18 cellular contexts compared by ENCODE assay signal in genomic region chr5:96522635-96523355, GRCh38.
DNase-seq lines count a peak whose midpoint lies in the region; ATAC-seq and TF ChIP-seq lines count a peak whose summit lies in the region.
"Had no signal": no experiment of that assay in that cellular context is flagged by ENCODE, and none has a peak within 500 bp of the region (broad histone marks: within the 10 kb centered on the region; RNA-seq: fewer than 3 reads in every experiment).

No MANE protein-coding gene starts in this region.

- H4K8ac ChIP-seq in IMR-90 (ENCODE audit: low read depth in 2 of 2, low read length in 2 of 2) (no peak overlapping the region), mesendoderm (ENCODE audit: low read depth, low read length) (no peak overlapping the region)

- H3K27ac ChIP-seq in IMR-90 (ENCODE audit: insufficient read depth, low read length) (no peak overlapping the region), fibroblast of lung (ENCODE audit: insufficient read depth, low read length) (no peak overlapping the region), mesendoderm (ENCODE audit: low read depth, low read length) (no peak overlapping the region), brain microvascular endothelial cell (no peak overlapping the region)

- H3K9ac ChIP-seq in IMR-90 (ENCODE audit: low read depth, low read length) (no peak overlapping the region), fibroblast of lung (ENCODE audit: insufficient read depth, low read length) (no peak overlapping the region), mesendoderm (ENCODE audit: low read length) (no peak overlapping the region)

- no peak overlapping the region for H3K14ac ChIP-seq in IMR-90 (replicated peaks; ENCODE audit: low read depth, low read length)

- no peak overlapping the region for H4K91ac ChIP-seq in IMR-90 (ENCODE audit: insufficient read depth, low read depth, low read length)

- no peaks in the 10 kb centered on the region for H3K27me3 ChIP-seq in IMR-90 (ENCODE audit: control insufficient read depth, insufficient read depth, low read length)
- peaks cover 3% of the 10 kb centered on the region for H3K27me3 ChIP-seq in fibroblast of lung (ENCODE audit: control insufficient read depth, insufficient read depth, low read length)
- H3K27me3 ChIP-seq in mesendoderm (ENCODE audit: insufficient read depth, low read length, poor library complexity): no peaks in the 10 kb centered on the region
- H3K27me3 ChIP-seq in HAP-1 (ENCODE audit: low read depth): no peaks in the 10 kb centered on the region
- no peaks in the 10 kb centered on the region for H3K27me3 ChIP-seq in brain microvascular endothelial cell (replicated peaks)

- H3K23ac ChIP-seq in IMR-90 (ENCODE audit: low read depth, low read length) (no peak overlapping the region), mesendoderm (ENCODE audit: low read length) (peak overlapping the region; percentile 25)

- no peak overlapping the region for H2BK20ac ChIP-seq in IMR-90 (ENCODE audit: low read depth, low read length)

- H2AFZ ChIP-seq in IMR-90 (replicated peaks; ENCODE audit: low read length, poor library complexity) (no peak overlapping the region), fibroblast of lung (ENCODE audit: low read length) (no peak overlapping the region)
- H2AFZ ChIP-seq: GM23338 had no signal

- H3K79me2 ChIP-seq in fibroblast of lung (ENCODE audit: control insufficient read depth, insufficient read depth, low read length) (no peaks in the 10 kb centered on the region), mesendoderm (ENCODE audit: control insufficient read depth, insufficient read depth, low read length) (no peaks in the 10 kb centered on the region)

- no peak overlapping the region for H3K4me3 ChIP-seq in IMR-90 (ENCODE audit: insufficient read depth, low read depth, low read length)
- no peak overlapping the region for H3K4me3 ChIP-seq in fibroblast of lung (replicated peaks in 1 of 4; ENCODE audit: control extremely low read depth in 1 of 4, insufficient read depth in 1 of 4, low read depth in 3 of 4, low read length in 4 of 4)
- no peak overlapping the region for H3K4me3 ChIP-seq in mesendoderm (ENCODE audit: low read length)
- no peak overlapping the region for H3K4me3 ChIP-seq in HAP-1
- no peak overlapping the region for H3K4me3 ChIP-seq in brain microvascular endothelial cell (ENCODE audit: low read depth, low read length)
- H3K4me3 ChIP-seq: GM12878, GM23338 had no signal

- H2AK5ac ChIP-seq in IMR-90 (ENCODE audit: low read depth, low read length) (no peak overlapping the region), mesendoderm (ENCODE audit: low read length) (no peak overlapping the region)

- H2BK5ac ChIP-seq in IMR-90 (ENCODE audit: low read depth, low read length, poor library complexity, severe bottlenecking): no peak overlapping the region
- no peak overlapping the region for H2BK5ac ChIP-seq in mesendoderm (ENCODE audit: low read length)

- H3K9me1 ChIP-seq in IMR-90 (ENCODE audit: insufficient read depth, low read length): 0 out of 2 replicates have a peak, but pooled peaks cover 3% of the 10 kb centered on the region

- H4K20me1 ChIP-seq in IMR-90 (ENCODE audit: insufficient read depth, low read length) (no peaks in the 10 kb centered on the region), fibroblast of lung (ENCODE audit: control insufficient read depth, extremely low read depth, insufficient read depth, low read length) (no peaks in the 10 kb centered on the region)

- peaks cover 2% of the 10 kb centered on the region; the same call in 1 of the 2 replicates for H3K4me1 ChIP-seq in IMR-90 (ENCODE audit: control insufficient read depth, insufficient read depth, low read length)
- H3K4me1 ChIP-seq in fibroblast of lung (ENCODE audit: control insufficient read depth, extremely low read depth, insufficient read depth, low read length): no peaks in the 10 kb centered on the region
- peaks cover 2% of the 10 kb centered on the region for H3K4me1 ChIP-seq in mesendoderm (ENCODE audit: control insufficient read depth, low read depth, low read length)
- H3K4me1 ChIP-seq in HAP-1: no peaks in the 10 kb centered on the region

- no peak overlapping the region for H2AK9ac ChIP-seq in IMR-90 (replicated peaks; ENCODE audit: low read depth, low read length, poor library complexity)

- H2BK15ac ChIP-seq in IMR-90 (ENCODE audit: low read depth, low read length): no peak overlapping the region
- H2BK15ac ChIP-seq in mesendoderm (replicated peaks; ENCODE audit: low read depth): no peak overlapping the region

- no peak for DNase-seq in IMR-90
- peak; percentile 73 for DNase-seq in amniotic epithelial cell (ENCODE audit: low read depth)
- peak; percentile 12 to 25 for DNase-seq in fibroblast of lung (ENCODE audit: low read depth in 2 of 2)
- no peak for DNase-seq in mesendoderm
- no peak for DNase-seq in HAP-1 (ENCODE audit: low spot score in 2 of 2)
- no peak for DNase-seq in brain microvascular endothelial cell
- DNase-seq in activated CD4-positive, alpha-beta T cell treated with anti-CD3 and anti-CD28 coated beads for 48 hours: no peak
- DNase-seq: C1 segment of cervical spinal cord; Calu3; CD4-positive, alpha-beta memory T cell; COR-L47; DMS79; EL; GDM1; HCEC 1CT had no signal

- H3K4ac ChIP-seq in IMR-90 (ENCODE audit: low read depth, low read length) (no peak overlapping the region), mesendoderm (ENCODE audit: low read depth, low read length) (no peak overlapping the region)

- no CpG with 5 or more reads among the region's 7 CpGs for WGBS in IMR-90 (ENCODE audit: extremely low coverage in 2 of 2, insufficient read length in 1 of 2), 2 experiments
- WGBS in mesendoderm (ENCODE audit: extremely low coverage, insufficient coverage, low lambda C conversion rate): no CpG with 5 or more reads among the region's 7 CpGs

- CTCF ChIA-PET in IMR-90 (lab: Yijun Ruan, JAX): no interaction called here

- H3K4me2 ChIP-seq in IMR-90 (ENCODE audit: low read depth, low read length) (no peak overlapping the region), fibroblast of lung (ENCODE audit: extremely low read depth, insufficient read depth, low read length) (no peak overlapping the region), mesendoderm (ENCODE audit: low read length) (no peak overlapping the region)
- H3K4me2 ChIP-seq: GM23338 had no signal

- no peak overlapping the region; the same call in 1 of the 2 replicates for H3K18ac ChIP-seq in IMR-90 (ENCODE audit: low read depth, low read length)
- H3K18ac ChIP-seq in mesendoderm (ENCODE audit: low read length): no peak overlapping the region

- no peak overlapping the region for H2BK120ac ChIP-seq in IMR-90 (ENCODE audit: low read depth, low read length)
- no peak overlapping the region for H2BK120ac ChIP-seq in mesendoderm (ENCODE audit: low read depth, low read length)

- BruUV-seq in IMR-90 (replicated peaks; lab: Mats Ljungman, UMichigan): no TSS peak

- H3K56ac ChIP-seq in IMR-90 (ENCODE audit: extremely low read depth, insufficient read depth, low read length) (no peak overlapping the region), mesendoderm (ENCODE audit: low read length) (no peak overlapping the region)

- dilution Hi-C loops in IMR-90 (cut with HindIII; ENCODE audit: low sequenced_read_pairs, unreplicated experiment): no loop called here

- no peak for TF ChIP-seq POLR2A in IMR-90 (IDR thresholded peaks at IDR 0.05; ENCODE audit: low read depth, low read length)

- POLR2A ChIA-PET in IMR-90 (lab: Charles Lee; ENCODE audit: unreplicated experiment): no interaction called here

- no peaks in the 10 kb centered on the region for H3K79me1 ChIP-seq in IMR-90 (ENCODE audit: low read depth in 1 of 2, low read length in 2 of 2)
- no peaks in the 10 kb centered on the region for H3K79me1 ChIP-seq in mesendoderm (ENCODE audit: low read length)

- H3K36me3 ChIP-seq in IMR-90 (ENCODE audit: control insufficient read depth, insufficient read depth, low read length) (no peaks in the 10 kb centered on the region), fibroblast of lung (ENCODE audit: control insufficient read depth, insufficient read depth, low read length) (no peaks in the 10 kb centered on the region), mesendoderm (ENCODE audit: control insufficient read depth, insufficient read depth, low read length) (no peaks in the 10 kb centered on the region), HAP-1 (replicated peaks) (no peaks in the 10 kb centered on the region), brain microvascular endothelial cell (replicated peaks) (no peaks in the 10 kb centered on the region)

- intact Hi-C loops in IMR-90 (cut with micrococcal nuclease): no loop called here

- ATAC-seq in IMR-90 (ENCODE audit: low read depth) (peak; percentile 51), GM19455 (IDR thresholded peaks at IDR 0.05; ENCODE audit: unreplicated experiment) (no peak)
- ATAC-seq: GM12878, GM23338 had no signal

- TF ChIP-seq CTCF in IMR-90 (conservative IDR thresholded peaks at IDR 0.05; ENCODE audit: low read depth, low read length) (no peak), fibroblast of lung (conservative IDR thresholded peaks at IDR 0.05 in 1 of 2, IDR thresholded peaks at IDR 0.05 in 1 of 2; ENCODE audit: low read depth in 1 of 2, low read length in 2 of 2) (no peak), brain microvascular endothelial cell (IDR thresholded peaks at IDR 0.05; ENCODE audit: low read depth, low read length, missing control alignments) (no peak)

- H4K5ac ChIP-seq in IMR-90 (ENCODE audit: low read depth, low read length): no peak overlapping the region
- H4K5ac ChIP-seq in mesendoderm (ENCODE audit: low read length): no peak overlapping the region

- H3K9me3 ChIP-seq in IMR-90 (ENCODE audit: control insufficient read depth, insufficient read depth, low read length): no peaks in the 10 kb centered on the region
- no peaks in the 10 kb centered on the region for H3K9me3 ChIP-seq in fibroblast of lung (ENCODE audit: control insufficient read depth, insufficient read depth, low read depth, low read length)
- H3K9me3 ChIP-seq in HAP-1: no peaks in the 10 kb centered on the region

- no peak for TF ChIP-seq RAD21 in IMR-90 (IDR thresholded peaks at IDR 0.05; ENCODE audit: low read length)

- in situ Hi-C loops in IMR-90 (cut with MboI; ENCODE audit: low sequenced_read_pairs) (no loop called here), HAP-1 (cut with MboI; ENCODE audit: low sequenced_read_pairs) (no loop called here), brain microvascular endothelial cell (cut with HindIII; ENCODE audit: low pct_ligation_motif_present, low sequenced_read_pairs) (no loop called here)

TF ChIP-seq in IMR-90, 13 proteins besides CTCF, POLR2A, EP300 and RAD21 (continues in another document):
- TF ChIP-seq ELK1 (IDR thresholded peaks at IDR 0.05; ENCODE audit: borderline replicate concordance, low read depth, low read length) (no peak), CEBPB (IDR thresholded peaks at IDR 0.05; ENCODE audit: low read depth, low read length) (no peak)

Comparison
In these comparisons a context has a peak if more than half of its experiments do, and no peak if none do; other contexts are left out.
1. DNase-seq: peak in amniotic epithelial cell (single experiment) and fibroblast of lung (2 of 2); none in IMR-90 (single experiment), mesendoderm (single experiment), HAP-1 (0 of 2), brain microvascular endothelial cell (single experiment) and activated CD4-positive, alpha-beta T cell treated with anti-CD3 and anti-CD28 coated beads for 48 hours (single experiment).